ENCODE assay signal across 13 cellular contexts in the genomic region with DNA sequence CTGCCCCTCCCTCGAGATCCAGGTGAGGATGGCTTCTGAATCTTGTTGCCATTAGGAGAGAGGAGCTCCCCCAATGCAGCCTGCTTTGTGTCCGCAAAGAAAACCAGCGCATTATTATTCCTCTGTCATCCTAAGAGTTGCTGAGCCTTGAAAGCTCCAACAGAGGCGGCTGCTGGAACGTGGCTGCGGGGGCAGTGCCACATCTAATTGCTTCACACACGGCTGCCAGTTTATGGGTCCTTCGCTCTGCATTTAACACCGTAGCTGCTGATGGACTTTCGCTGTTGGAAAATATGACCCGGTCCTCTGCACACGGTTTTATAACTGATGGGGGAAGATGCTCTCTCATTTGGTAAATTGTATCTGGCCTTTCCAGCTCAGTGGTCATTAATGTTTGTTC.
"Had no signal": no experiment of that assay in that cellular context is flagged by ENCODE, and none has a peak within 500 bp of the region (broad histone marks: within the 10 kb centered on the region; RNA-seq: fewer than 3 reads in every experiment).

No MANE protein-coding gene starts in this region.

- ATAC-seq: activated CD4-positive, alpha-beta T cell treated with anti-CD3 and anti-CD28 coated beads for 36 hours; activated T-cell treated with anti-CD3 and anti-CD28 coated beads, Interleukin-2, amount 50 U/mL, for 72 hours; gastrocnemius medialis; left ventricle myocardium superior; right lobe of liver had no signal

- H3K36me3 ChIP-seq: ascending aorta, gastrocnemius medialis, right lobe of liver, transverse colon, WERI-Rb-1 had no signal

- H3K4me1 ChIP-seq: ascending aorta, gastrocnemius medialis, right lobe of liver, transverse colon had no signal

- H3K4me3 ChIP-seq: ascending aorta, gastrocnemius medialis, right lobe of liver, transverse colon had no signal

- H3K27ac ChIP-seq: ascending aorta, epithelial cell of prostate, gastrocnemius medialis, right lobe of liver, transverse colon, WERI-Rb-1 had no signal

- H3K9me3 ChIP-seq: ascending aorta, gastrocnemius medialis, right lobe of liver, transverse colon had no signal

- H3K27me3 ChIP-seq: ascending aorta, gastrocnemius medialis, right lobe of liver, transverse colon had no signal

- DNase-seq: activated CD4-positive, alpha-beta memory T cell treated with anti-CD3 and anti-CD28 coated beads, Interleukin-2, amount 10 ng/mL, durations not matched to agents 7 days and 5 days; activated CD4-positive, alpha-beta T cell treated with anti-CD3 and anti-CD28 coated beads for 36 hours; activated T-cell treated with anti-CD3 and anti-CD28 coated beads, Interleukin-2, amount 50 U/mL, for 72 hours; effector CD8-positive, alpha-beta T cell; gastrocnemius medialis; left ventricle myocardium superior; mesenchymal stem cell; right lobe of liver; T-helper 9 cell; transverse colon; WERI-Rb-1 had no signal
